In genomic region chr3:31667582-31667981, GRCh38 we compare ENCODE assay signal across 19 cellular contexts.
"Had no signal": no experiment of that assay in that cellular context is flagged by ENCODE, and none has a peak within 500 bp of the region (broad histone marks: within the 10 kb centered on the region; RNA-seq: fewer than 3 reads in every experiment).

No MANE protein-coding gene starts in this region.

- H3K4me3 ChIP-seq: Peyer's patch, SJCRH30 had no signal

- H3K27ac ChIP-seq: Peyer's patch, SJCRH30 had no signal

- DNase-seq: Karpas-422, KG1, MM.1S, NCI-H1048, NCI-H1105, NCI-H1417, NCI-H146, NCI-H1694 treated with DMSO at 0.1 percent for 48 hours, NCI-H1930, NCI-H2081, NCI-H2107, NCI-H2227 treated with DMSO at 0.1 percent for 48 hours, NCI-H510A, NCI-H524 treated with DMSO at 0.1 percent for 48 hours, NCI-H69, NCI-H774, Peyer's patch, SHP77 treated with DMSO at 0.1 percent for 48 hours, SJCRH30 had no signal
